ENCODE assay signal across 9 cellular contexts in genomic region chr9:109497193-109498165, GRCh38. TPM values are rescaled to one million over a fixed set of nuclear protein-coding genes. Genes with fewer than 3 reads are reported as not detected.
DNase-seq lines count a peak whose midpoint lies in the region; ATAC-seq and TF ChIP-seq lines count a peak whose summit lies in the region.
"Had no signal": no experiment of that assay in that cellular context is flagged by ENCODE, and none has a peak within 500 bp of the region (broad histone marks: within the 10 kb centered on the region; RNA-seq: fewer than 3 reads in every experiment).

No MANE protein-coding gene starts in this region.

- no peaks in the 10 kb centered on the region for H3K9me3 Mint-ChIP-seq in endothelial cell (ENCODE audit: unreplicated experiment)
- no peaks in the 10 kb centered on the region for H3K9me3 Mint-ChIP-seq in CD4-positive, alpha-beta T cell
- H3K9me3 Mint-ChIP-seq: activated naive CD4-positive, alpha-beta T cell treated with anti-CD3 and anti-CD28 coated beads, Interleukin-2, amount 50 U/mL, for 24 hours had no signal

- H3K27me3 ChIP-seq in neuronal stem cell (ENCODE audit: control insufficient read depth in 3 of 3, insufficient read depth in 3 of 3, low read depth in 1 of 3, low read length in 3 of 3) = peaks cover 12 to 95% (median 47%) of the 10 kb centered on the region in 3 experiments
- H3K27me3 ChIP-seq in CD4-positive, alpha-beta T cell (ENCODE audit: control insufficient read depth, insufficient read depth, low read length) = peaks cover 57% of the 10 kb centered on the region

- ATAC-seq in CD4-positive, alpha-beta T cell (ENCODE audit: poor library complexity) = no peak
- ATAC-seq in HG02763 (IDR thresholded peaks at IDR 0.05; ENCODE audit: unreplicated experiment) (no peak), HG03565 (IDR thresholded peaks at IDR 0.05; ENCODE audit: unreplicated experiment) (no peak)

- H3K14ac ChIP-seq in neuronal stem cell (ENCODE audit: low read length) = no peak overlapping the region

- peak overlapping the region; percentile 74 for H2AFZ ChIP-seq in neuronal stem cell (ENCODE audit: low read length)

- H3K27ac Mint-ChIP-seq in endothelial cell (ENCODE audit: unreplicated experiment) = no peak overlapping the region
- H3K27ac Mint-ChIP-seq in CD4-positive, alpha-beta T cell = no peak overlapping the region
- H3K27ac Mint-ChIP-seq: activated naive CD4-positive, alpha-beta T cell treated with anti-CD3 and anti-CD28 coated beads, Interleukin-2, amount 50 U/mL, for 24 hours had no signal

- no CpG with 5 or more reads among the region's 85 CpGs for WGBS in neuronal stem cell (ENCODE audit: extremely low coverage in 2 of 2, insufficient read length in 2 of 2, insufficient replicate concordance in 1 of 2), 2 donors

- H3K36me3 Mint-ChIP-seq in endothelial cell (ENCODE audit: low read depth, unreplicated experiment) = peaks cover 11% of the 10 kb centered on the region
- no peaks in the 10 kb centered on the region for H3K36me3 Mint-ChIP-seq in CD4-positive, alpha-beta T cell (ENCODE audit: low read depth)
- H3K36me3 Mint-ChIP-seq: activated naive CD4-positive, alpha-beta T cell treated with anti-CD3 and anti-CD28 coated beads, Interleukin-2, amount 50 U/mL, for 24 hours had no signal

- H2BK15ac ChIP-seq in neuronal stem cell (ENCODE audit: low read length) = no peak overlapping the region

- H3K4me2 ChIP-seq in neuronal stem cell (ENCODE audit: insufficient read depth, low read length, poor library complexity, severe bottlenecking) = peak overlapping the region; percentile 77

- H3K9me3 ChIP-seq in neuronal stem cell (replicated peaks in 1 of 2; ENCODE audit: control insufficient read depth in 2 of 2, insufficient read depth in 1 of 2, low read depth in 1 of 2, low read length in 2 of 2) = peaks cover 0 to 4% of the 10 kb centered on the region in 2 donors
- H3K9me3 ChIP-seq in CD4-positive, alpha-beta T cell (ENCODE audit: control insufficient read depth, low read length) = no peaks in the 10 kb centered on the region

- H3K18ac ChIP-seq in neuronal stem cell (ENCODE audit: low read length) = no peak overlapping the region

- H3K4me3 ChIP-seq in neuronal stem cell (ENCODE audit: low read length in 2 of 2) = peak overlapping the region; percentile 40 to 78

- intact Hi-C loops in CD4-positive, alpha-beta T cell (cut with DNase I, micrococcal nuclease) = no loop called here

- H3K27ac ChIP-seq in neuronal stem cell (replicated peaks; ENCODE audit: low read length) = no peak overlapping the region
- H3K27ac ChIP-seq in CD4-positive, alpha-beta T cell (ENCODE audit: low read depth, low read length) = no peak overlapping the region

- no peak overlapping the region for H3K23ac ChIP-seq in neuronal stem cell (ENCODE audit: low read depth, low read length, poor library complexity)

- no peak overlapping the region for H2BK12ac ChIP-seq in neuronal stem cell (ENCODE audit: low read length)

- H3K4me1 ChIP-seq in neuronal stem cell (ENCODE audit: control insufficient read depth in 2 of 2, insufficient read depth in 1 of 2, low read depth in 1 of 2, low read length in 2 of 2) = peaks cover 0 to 5% of the 10 kb centered on the region in 2 donors

- peak overlapping the region; percentile 78 for H3K4me3 Mint-ChIP-seq in endothelial cell (ENCODE audit: unreplicated experiment)
- H3K4me3 Mint-ChIP-seq in CD4-positive, alpha-beta T cell = no peak overlapping the region

- H4K8ac ChIP-seq in neuronal stem cell (ENCODE audit: low read depth, low read length) = no peak overlapping the region

- H2BK5ac ChIP-seq in neuronal stem cell (ENCODE audit: low read length) = no peak overlapping the region

- no peaks in the 10 kb centered on the region for H3K79me1 ChIP-seq in neuronal stem cell (ENCODE audit: low read depth, low read length)

- POLR2A ChIA-PET in CD4-positive, alpha-beta T cell (lab: Charles Lee) = no interaction called here

- H2BK120ac ChIP-seq in neuronal stem cell (ENCODE audit: low read depth, low read length) = no peak overlapping the region

- DNase-seq in DMS 273 treated with DMSO at 0.1 percent for 48 hours (lab: John Stamatoyannopoulos, UW) = peak; percentile 7
- peak; percentile 52 for DNase-seq in NCI-H510A (lab: John Stamatoyannopoulos, UW)
- DNase-seq in endothelial cell (ENCODE audit: low spot score) = no peak
- DNase-seq in neuronal stem cell (ENCODE audit: low spot score) = no peak
- no peak for DNase-seq in stimulated activated CD4-positive, alpha-beta T cell treated with anti-CD3 and anti-CD28 coated beads, Interleukin-1b, Interleukin-23, amount 100 ng/mL, for 48 hours
- DNase-seq in CD4-positive, alpha-beta T cell = no peak

- no peak overlapping the region for H4K91ac ChIP-seq in neuronal stem cell (ENCODE audit: low read depth, low read length, poor library complexity)

- CTCF ChIA-PET in CD4-positive, alpha-beta T cell (lab: Charles Lee) = no interaction called here

- no peaks in the 10 kb centered on the region for H3K36me3 ChIP-seq in neuronal stem cell (replicated peaks in 1 of 2; ENCODE audit: control insufficient read depth in 2 of 2, insufficient read depth in 2 of 2, low read length in 2 of 2)

- no peak for TF ChIP-seq CTCF in endothelial cell (IDR thresholded peaks at IDR 0.05; ENCODE audit: unreplicated experiment)
- no peak for TF ChIP-seq CTCF in CD4-positive, alpha-beta T cell (IDR thresholded peaks at IDR 0.05)

- no peak overlapping the region for H3K9ac ChIP-seq in neuronal stem cell (ENCODE audit: low read depth, low read length, poor library complexity)

- H3K4ac ChIP-seq in neuronal stem cell (ENCODE audit: low read length) = no peak overlapping the region

- H2AK5ac ChIP-seq in neuronal stem cell (ENCODE audit: low read depth, low read length) = no peak overlapping the region

- H3K27me3 Mint-ChIP-seq in endothelial cell (ENCODE audit: unreplicated experiment) = peaks cover 31% of the 10 kb centered on the region
- peaks cover 81% of the 10 kb centered on the region for H3K27me3 Mint-ChIP-seq in CD4-positive, alpha-beta T cell

- H3K4me1 Mint-ChIP-seq in endothelial cell (ENCODE audit: unreplicated experiment) = peaks cover 12% of the 10 kb centered on the region
- H3K4me1 Mint-ChIP-seq in CD4-positive, alpha-beta T cell (ENCODE audit: low read depth) = peaks cover 10% of the 10 kb centered on the region

RNA-seq across cellular contexts. Expression of gene PTPN3, which starts 0.6 kb away (rescaled TPM):
- 0.62 TPM for total RNA-seq in endothelial cell (ENCODE audit: unreplicated experiment)
- polyA plus RNA-seq in neuronal stem cell (2013, experiment 1 of 2) = 1.3 TPM
- 1.2 TPM for polyA plus RNA-seq in neuronal stem cell (2013, experiment 2 of 2)
- not detected for total RNA-seq in CD4-positive, alpha-beta T cell

Comparison
In these comparisons a context has a peak if more than half of its experiments do, and no peak if none do; other contexts are left out.
1. DNase-seq: peak in DMS 273 treated with DMSO at 0.1 percent for 48 hours (single experiment) and NCI-H510A (single experiment); none in endothelial cell (single experiment), neuronal stem cell (single experiment), stimulated activated CD4-positive, alpha-beta T cell treated with anti-CD3 and anti-CD28 coated beads, Interleukin-1b, Interleukin-23, amount 100 ng/mL, for 48 hours (single experiment) and CD4-positive, alpha-beta T cell (0 of 10).